ENCODE assay signal across 1 cellular context in genomic region chr2:65017335-65017734, GRCh38.
TF ChIP-seq lines count a peak whose summit lies in the region.

No MANE protein-coding gene starts in this region.

TF ChIP-seq in GM23338, 12 proteins besides CTCF, POLR2A, EP300 and RAD21 (continued from another document):
- TF ChIP-seq ZNF462 (CRISPR knock-in tag; IDR thresholded peaks at IDR 0.05): no peak
- TF ChIP-seq NANOG (IDR thresholded peaks at IDR 0.05; ENCODE audit: borderline replicate concordance): no peak
- no peak for TF ChIP-seq ZNF114 (CRISPR knock-in tag; IDR thresholded peaks at IDR 0.05)
- TF ChIP-seq CREB1 (CRISPR knock-in tag; IDR thresholded peaks at IDR 0.05; ENCODE audit: low read depth): no peak
- TF ChIP-seq, protein P1, sequence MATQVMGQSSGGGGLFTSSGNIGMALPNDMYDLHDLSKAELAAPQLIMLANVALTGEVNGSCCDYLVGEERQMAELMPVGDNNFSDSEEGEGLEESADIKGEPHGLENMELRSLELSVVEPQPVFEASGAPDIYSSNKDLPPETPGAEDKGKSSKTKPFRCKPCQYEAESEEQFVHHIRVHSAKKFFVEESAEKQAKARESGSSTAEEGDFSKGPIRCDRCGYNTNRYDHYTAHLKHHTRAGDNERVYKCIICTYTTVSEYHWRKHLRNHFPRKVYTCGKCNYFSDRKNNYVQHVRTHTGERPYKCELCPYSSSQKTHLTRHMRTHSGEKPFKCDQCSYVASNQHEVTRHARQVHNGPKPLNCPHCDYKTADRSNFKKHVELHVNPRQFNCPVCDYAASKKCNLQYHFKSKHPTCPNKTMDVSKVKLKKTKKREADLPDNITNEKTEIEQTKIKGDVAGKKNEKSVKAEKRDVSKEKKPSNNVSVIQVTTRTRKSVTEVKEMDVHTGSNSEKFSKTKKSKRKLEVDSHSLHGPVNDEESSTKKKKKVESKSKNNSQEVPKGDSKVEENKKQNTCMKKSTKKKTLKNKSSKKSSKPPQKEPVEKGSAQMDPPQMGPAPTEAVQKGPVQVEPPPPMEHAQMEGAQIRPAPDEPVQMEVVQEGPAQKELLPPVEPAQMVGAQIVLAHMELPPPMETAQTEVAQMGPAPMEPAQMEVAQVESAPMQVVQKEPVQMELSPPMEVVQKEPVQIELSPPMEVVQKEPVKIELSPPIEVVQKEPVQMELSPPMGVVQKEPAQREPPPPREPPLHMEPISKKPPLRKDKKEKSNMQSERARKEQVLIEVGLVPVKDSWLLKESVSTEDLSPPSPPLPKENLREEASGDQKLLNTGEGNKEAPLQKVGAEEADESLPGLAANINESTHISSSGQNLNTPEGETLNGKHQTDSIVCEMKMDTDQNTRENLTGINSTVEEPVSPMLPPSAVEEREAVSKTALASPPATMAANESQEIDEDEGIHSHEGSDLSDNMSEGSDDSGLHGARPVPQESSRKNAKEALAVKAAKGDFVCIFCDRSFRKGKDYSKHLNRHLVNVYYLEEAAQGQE (IDR thresholded peaks at IDR 0.05; ENCODE audit: unreplicated experiment): no peak
- no peak for TF ChIP-seq STAT1 (IDR thresholded peaks at IDR 0.05; ENCODE audit: unreplicated experiment)
- TF ChIP-seq EZH2phosphoT487 (IDR thresholded peaks at IDR 0.05; ENCODE audit: unreplicated experiment): no peak
TF ChIP-seq in GM23338: peak in this region for 0.
